Comparison of ENCODE assay signal across 8 cellular contexts in genomic region chr11:20609727-20610707, GRCh38. TPM values are rescaled to one million over a fixed set of nuclear protein-coding genes. Genes with fewer than 3 reads are reported as not detected.
DNase-seq lines count a peak whose midpoint lies in the region; TF ChIP-seq lines count a peak whose summit lies in the region.

No MANE protein-coding gene starts in this region.

- no peaks in the 10 kb centered on the region for H4K20me1 ChIP-seq in MM.1S (ENCODE audit: insufficient read depth, low read length)

- H3F3A ChIP-seq in MM.1S (ENCODE audit: insufficient read depth, low read length), result no peaks in the 10 kb centered on the region

- no peaks in the 10 kb centered on the region for H3K9me3 ChIP-seq in MM.1S (replicated peaks; ENCODE audit: insufficient read depth, low read length)

- peak overlapping the region; percentile 63; the same call in 1 of the 2 replicates for H3K4me2 ChIP-seq in MM.1S (ENCODE audit: low read depth, low read length)

- H3K4me1 ChIP-seq in MM.1S (ENCODE audit: low read length), result no peaks in the 10 kb centered on the region

- no peaks in the 10 kb centered on the region for H3K9me2 ChIP-seq in MM.1S (replicated peaks; ENCODE audit: insufficient read depth, low read length)

- no peaks in the 10 kb centered on the region for H3K79me2 ChIP-seq in MM.1S (ENCODE audit: low read length)

- H3K4me3 Mint-ChIP-seq in progenitor cell of endocrine pancreas (ENCODE audit: low read depth), result no peak overlapping the region

- H3K36me3 ChIP-seq in MM.1S (replicated peaks; ENCODE audit: insufficient read depth, low read length), result no peaks in the 10 kb centered on the region

- H3K36me3 Mint-ChIP-seq in progenitor cell of endocrine pancreas (ENCODE audit: insufficient read depth), result no peaks in the 10 kb centered on the region

- intact Hi-C loops in head of caudate nucleus (cut with DNase I), result loop anchor here (5.0 kb wide), 1 partner anchor 213 kb away; no protein-coding TSS in a partner anchor

- peak; percentile 4 for DNase-seq in HFF-Myc (ENCODE audit: extremely low read depth, low read depth)
- peak; percentile 74 for DNase-seq in MM.1S
- peak; percentile 29 for DNase-seq in SHP77 treated with DMSO at 0.1 percent for 48 hours (lab: John Stamatoyannopoulos, UW)
- peak; percentile 54 for DNase-seq in activated naive CD4-positive, alpha-beta T cell treated with anti-CD3 and anti-CD28 coated beads, Interleukin-2, amount 50 U/mL, for 16 hours
- DNase-seq in head of caudate nucleus, result peak; percentile 72 to 92 (median 86)
- peak; percentile 83 for DNase-seq in progenitor cell of endocrine pancreas (ENCODE audit: low spot score, unreplicated experiment)
- DNase-seq in cerebellar nuclear complex (lab: John Stamatoyannopoulos, UW), result no peak

- peaks cover 56% of the 10 kb centered on the region for H3K27me3 Mint-ChIP-seq in progenitor cell of endocrine pancreas

- no peak overlapping the region for H3K27ac Mint-ChIP-seq in progenitor cell of endocrine pancreas

- peaks cover 4% of the 10 kb centered on the region for H3K27me3 ChIP-seq in MM.1S (replicated peaks; ENCODE audit: insufficient read depth, low read length)

- no peak overlapping the region for H3K4me3 ChIP-seq in HFF-Myc (replicated peaks; ENCODE audit: low read depth, low read length)
- H3K4me3 ChIP-seq in MM.1S (ENCODE audit: low read length), result peak overlapping the region; percentile 39; the same call in 1 of the 2 replicates

- H3K9me3 Mint-ChIP-seq in progenitor cell of endocrine pancreas (ENCODE audit: low read depth), result no peaks in the 10 kb centered on the region

- H3K4me1 Mint-ChIP-seq in progenitor cell of endocrine pancreas (ENCODE audit: low read depth), result peaks cover 4% of the 10 kb centered on the region

- peak overlapping the region; percentile 66; the same call in 1 of the 2 replicates for H2AFZ ChIP-seq in MM.1S (ENCODE audit: low read length)

- TF ChIP-seq CTCF in GM12872 (IDR thresholded peaks at IDR 0.05; ENCODE audit: insufficient read depth, low read depth, low read length), result peak; percentile 94
- TF ChIP-seq CTCF in HFF-Myc (IDR thresholded peaks at IDR 0.05; ENCODE audit: low read depth, low read length, missing control alignments), result peak; percentile 93
- TF ChIP-seq CTCF in MM.1S (IDR thresholded peaks at IDR 0.05; ENCODE audit: low read length), result peak; percentile 93
- TF ChIP-seq CTCF in progenitor cell of endocrine pancreas (IDR thresholded peaks at IDR 0.05; ENCODE audit: unreplicated experiment), result peak; percentile 94

- H3K9ac ChIP-seq in MM.1S (ENCODE audit: low read length), result no peak overlapping the region

- no peak overlapping the region for H3K27ac ChIP-seq in MM.1S (ENCODE audit: low read length)

RNA-seq across cellular contexts. Expression of gene SLC6A5, which starts 10.6 kb away (rescaled TPM):
- not detected in 2 replicates for total RNA-seq in progenitor cell of endocrine pancreas

RNA-seq across cellular contexts. Expression of gene NELL1, which starts 59.4 kb away (rescaled TPM):
- 2.2 and 6.0 TPM in 2 replicates for total RNA-seq in progenitor cell of endocrine pancreas

Comparison
In these comparisons a context has a peak if more than half of its experiments do, and no peak if none do; other contexts are left out.
1. DNase-seq: peak in HFF-Myc (single experiment), MM.1S (single experiment), SHP77 treated with DMSO at 0.1 percent for 48 hours (single experiment), activated naive CD4-positive, alpha-beta T cell treated with anti-CD3 and anti-CD28 coated beads, Interleukin-2, amount 50 U/mL, for 16 hours (single experiment), head of caudate nucleus (42 of 42) and progenitor cell of endocrine pancreas (single experiment); none in cerebellar nuclear complex (0 of 2).
2. Peak in every context shown above with its lines, with median percentiles within 50 percentile points of each other: CTCF ChIP-seq.